33 cellular contexts compared by ENCODE assay signal in the genomic region with DNA sequence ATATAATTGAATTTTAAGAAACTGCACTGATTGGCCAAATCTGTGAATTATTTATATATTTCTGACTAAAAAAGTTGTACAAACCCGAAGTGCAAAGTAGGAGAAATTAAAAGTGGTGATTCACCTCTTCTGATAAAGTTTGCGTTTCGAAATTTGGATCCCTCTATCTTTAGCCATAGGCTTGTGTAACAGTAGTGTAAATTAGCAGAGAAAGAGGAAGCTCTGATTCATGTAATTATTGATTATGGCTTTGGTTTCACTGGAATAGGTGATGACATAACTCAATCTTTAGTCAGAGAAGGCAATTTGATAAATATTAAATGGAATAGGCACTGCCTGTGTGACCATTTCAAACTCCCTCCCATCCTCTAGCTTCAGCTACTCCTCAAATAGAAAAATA.
"Had no signal": no experiment of that assay in that cellular context is flagged by ENCODE, and none has a peak within 500 bp of the region (broad histone marks: within the 10 kb centered on the region; RNA-seq: fewer than 3 reads in every experiment).

No MANE protein-coding gene starts in this region.

- DNase-seq: activated CD4-positive, alpha-beta T cell treated with anti-CD3 and anti-CD28 coated beads, Interleukin-2, amount 10 ng/mL, durations not matched to agents 24 days and 14 days; activated CD4-positive, alpha-beta T cell treated with anti-CD3 and anti-CD28 coated beads, Interleukin-2, amount 50 U/mL, for 4 hours; activated CD8-positive, alpha-beta T cell treated with anti-CD3 and anti-CD28 coated beads for 36 hours; activated effector memory CD4-positive, alpha-beta T cell treated with anti-CD3 and anti-CD28 coated beads, Interleukin-2, amount 50 U/mL, for 16 hours; activated naive CD4-positive, alpha-beta T cell treated with Interleukin-2 at 50 U/mL for 16 hours; activated naive CD8-positive, alpha-beta T cell treated with anti-CD3 and anti-CD28 coated beads, Interleukin-2, amount 10 ng/mL, durations not matched to agents 7 days and 5 days; activated T-cell treated with anti-CD3 and anti-CD28 coated beads, Interleukin-2, amount 50 U/mL, for 1 hour; activated T-cell treated with anti-CD3 and anti-CD28 coated beads, Interleukin-2, amount 50 U/mL, for 72 hours; body of pancreas; caudate nucleus; cerebellar nuclear complex; Karpas-422; KBM-7; MG63; NCI-H1048; NCI-H1105 treated with DMSO at 0.1 percent for 48 hours; NCI-H1436; NCI-H1694; NCI-H1930; NCI-H2081 treated with DMSO at 0.1 percent for 48 hours; NCI-H226; NCI-H446 treated with DMSO at 0.1 percent for 48 hours; NCI-H524; NCI-H69; PC-3; Peyer's patch; RPMI8226; SHP77 treated with DMSO at 0.1 percent for 48 hours; SW 1271; T-helper 1 cell; T-helper 2 cell; T-helper 9 cell had no signal

- ATAC-seq: activated CD8-positive, alpha-beta T cell treated with anti-CD3 and anti-CD28 coated beads for 36 hours; activated T-cell treated with anti-CD3 and anti-CD28 coated beads, Interleukin-2, amount 50 U/mL, for 72 hours; activated T-helper 17 cell treated with anti-CD3 and anti-CD28 coated beads, Interleukin-2, amount 50 U/mL, for 72 hours; body of pancreas; PC-3 had no signal
